2 cellular contexts compared by ENCODE assay signal in the genomic region with DNA sequence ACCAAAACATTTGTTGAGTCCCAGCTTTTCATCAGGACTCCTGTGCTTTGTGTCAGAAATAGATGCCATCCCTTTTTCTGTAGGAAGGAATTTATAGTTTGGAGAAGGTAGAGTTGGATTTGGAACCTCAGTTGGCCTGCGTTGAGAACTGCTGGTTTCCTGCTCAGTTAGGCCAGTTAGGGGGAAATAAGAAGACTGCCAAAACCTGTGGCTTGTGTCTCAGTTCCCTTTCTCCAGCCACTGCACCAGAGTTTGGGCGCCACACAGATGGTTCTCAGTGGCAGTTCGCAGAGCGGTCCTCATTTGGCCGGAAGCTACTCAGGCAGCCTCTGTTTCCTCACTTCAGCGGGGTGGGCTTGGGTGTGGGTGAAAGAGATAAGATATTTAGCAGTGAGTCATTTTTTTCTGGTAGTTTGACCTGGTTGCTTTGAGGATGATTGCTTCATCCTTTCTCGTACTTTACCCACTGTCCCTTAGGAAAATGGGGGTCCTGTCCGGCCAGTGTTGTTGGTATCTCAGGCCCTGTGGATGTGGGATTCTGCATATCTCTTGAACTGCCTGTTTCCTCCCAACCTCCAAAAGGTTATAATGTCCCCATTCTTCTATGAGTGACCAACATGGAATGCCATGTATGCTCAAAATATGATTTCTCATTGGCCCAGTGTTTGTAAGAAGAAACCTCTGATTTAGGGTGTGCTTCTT.
A peak's percentile ranks its signal among the peaks of the same experiment; 100 is the strongest.
TF ChIP-seq lines count a peak whose summit lies in the region.

No MANE protein-coding gene starts in this region.

TF ChIP-seq in IMR-90, 13 proteins besides CTCF, POLR2A, EP300 and RAD21 (continued from another document):
- TF ChIP-seq RFX5 (IDR thresholded peaks at IDR 0.05; ENCODE audit: low read depth, low read length) (no peak), CEBPB (IDR thresholded peaks at IDR 0.05; ENCODE audit: low read depth, low read length) (peak; percentile 79)

TF ChIP-seq in HEK293T, 16 proteins besides CTCF, POLR2A, EP300 and RAD21 (continued from another document):
- TF ChIP-seq PKNOX1 (IDR thresholded peaks at IDR 0.05) (no peak), ARNT (IDR thresholded peaks at IDR 0.05) (no peak), BHLHE40 (IDR thresholded peaks at IDR 0.05; ENCODE audit: borderline replicate concordance) (no peak), SP1 (IDR thresholded peaks at IDR 0.05) (no peak), ELF4 (IDR thresholded peaks at IDR 0.05) (no peak), FOXA1 (IDR thresholded peaks at IDR 0.05) (no peak), ZNF384 (IDR thresholded peaks at IDR 0.05) (no peak), CTBP1 (IDR thresholded peaks at IDR 0.05; ENCODE audit: borderline replicate concordance) (no peak), SUZ12 (IDR thresholded peaks at IDR 0.05) (no peak)
